20 cellular contexts compared by ENCODE assay signal in the genomic region with DNA sequence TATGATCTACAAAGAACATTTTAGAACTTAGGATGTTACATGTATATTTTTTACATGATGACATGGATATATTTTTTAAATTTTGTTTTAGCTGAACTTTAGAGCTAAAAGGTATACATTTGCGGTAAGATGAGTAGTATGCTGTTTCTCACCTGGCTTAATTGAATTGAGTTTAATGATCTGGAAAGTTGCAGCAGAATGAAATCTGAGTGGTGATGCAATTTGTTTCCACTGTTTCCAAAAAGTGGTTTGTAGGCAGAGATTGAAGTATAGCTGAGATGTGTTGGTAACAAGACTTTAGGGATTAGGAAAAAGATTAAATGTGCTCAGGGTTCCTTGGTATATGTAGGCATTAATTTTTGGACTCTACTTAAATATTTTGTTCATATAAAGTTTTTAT.
"Had no signal": no experiment of that assay in that cellular context is flagged by ENCODE, and none has a peak within 500 bp of the region (broad histone marks: within the 10 kb centered on the region; RNA-seq: fewer than 3 reads in every experiment).

No MANE protein-coding gene starts in this region.

- ATAC-seq: foreskin keratinocyte; heart left ventricle; left lobe of liver; naive thymus-derived CD4-positive, alpha-beta T cell; psoas muscle; sciatic nerve; stimulated activated memory B cell treated with anti-CD40 and anti-IgM and Interleukin-4, amounts not matched to agents 10 μg/mL and 1 μg/mL and 100 μg/mL, for 72 hours; upper lobe of right lung had no signal

- DNase-seq: effector CD4-positive, alpha-beta T cell; endodermal cell; erythroblast; foreskin keratinocyte; heart left ventricle; hippocampal formation; kidney glomerular epithelial cell; mammary epithelial cell; naive thymus-derived CD4-positive, alpha-beta T cell; nephron progenitor cell; psoas muscle; spleen; stimulated activated CD4-positive, alpha-beta T cell treated with anti-CD3 and anti-CD28 coated beads, Interleukin-15, amount 100 ng/mL, for 24 hours; stimulated activated CD4-positive, alpha-beta T cell treated with anti-CD3 and anti-CD28 coated beads, Interleukin-1b, Interleukin-23, amount 100 ng/mL, for 48 hours; stimulated activated CD4-positive, alpha-beta T cell treated with anti-CD3 and anti-CD28 coated beads, Interleukin-4, amount 100 ng/mL, for 24 hours; testis; upper lobe of right lung had no signal
